In genomic region chr3:15315003-15315402, GRCh38 we compare ENCODE assay signal across 13 cellular contexts. TPM values are rescaled to one million over a fixed set of nuclear protein-coding genes. Genes with fewer than 3 reads are reported as not detected.
DNase-seq lines count a peak whose midpoint lies in the region; ATAC-seq and TF ChIP-seq lines count a peak whose summit lies in the region.
"Had no signal": no experiment of that assay in that cellular context is flagged by ENCODE, and none has a peak within 500 bp of the region (broad histone marks: within the 10 kb centered on the region; RNA-seq: fewer than 3 reads in every experiment).

No MANE protein-coding gene starts in this region.

- no peaks in the 10 kb centered on the region for H3K9me3 ChIP-seq in BLaER1 treated with 17β-estradiol and CSF1 and Interleukin-3, amounts not matched to agents 10 nM and 100 nM (replicated peaks in 1 of 11)
- H3K9me3 ChIP-seq in Loucy (ENCODE audit: insufficient read depth, low read depth, low read length): no peaks in the 10 kb centered on the region
- H3K9me3 ChIP-seq in osteoblast (ENCODE audit: low read depth, low read length): no peaks in the 10 kb centered on the region
- H3K9me3 ChIP-seq: ovary had no signal

- peaks cover 0 to 20% (median 0%) of the 10 kb centered on the region in 11 experiments; a peak in 2 of 22 replicates for H3K36me3 ChIP-seq in BLaER1 treated with 17β-estradiol and CSF1 and Interleukin-3, amounts not matched to agents 10 nM and 100 nM
- no peaks in the 10 kb centered on the region for H3K36me3 ChIP-seq in Loucy (ENCODE audit: insufficient read depth, low read length)
- H3K36me3 ChIP-seq in osteoblast (ENCODE audit: insufficient read depth, low read length): no peaks in the 10 kb centered on the region
- H3K36me3 ChIP-seq: ovary had no signal

- peak overlapping the region; percentile 69 to 86 (median 81) for H3K4me2 ChIP-seq in BLaER1 treated with 17β-estradiol and CSF1 and Interleukin-3, amounts not matched to agents 10 nM and 100 nM
- peak overlapping the region; percentile 48 for H3K4me2 ChIP-seq in Loucy (ENCODE audit: low read depth, low read length, poor library complexity, severe bottlenecking)
- peak overlapping the region; percentile 31 for H3K4me2 ChIP-seq in osteoblast (ENCODE audit: insufficient read depth, low read length)

- H3K4me3 Mint-ChIP-seq in central memory CD8-positive, alpha-beta T cell: no peak overlapping the region

- no peaks in the 10 kb centered on the region for H3K9me2 ChIP-seq in Loucy (replicated peaks; ENCODE audit: low read depth, low read length)

- peak overlapping the region in 5 of 11 experiments; percentile 2 to 36 (median 31); a peak in 4 of 22 replicates for H3K9ac ChIP-seq in BLaER1 treated with 17β-estradiol and CSF1 and Interleukin-3, amounts not matched to agents 10 nM and 100 nM
- H3K9ac ChIP-seq in Loucy (ENCODE audit: low read depth, low read length, poor library complexity, severe bottlenecking): peak overlapping the region; percentile 62

- peaks cover 52% of the 10 kb centered on the region for H3K4me1 Mint-ChIP-seq in central memory CD8-positive, alpha-beta T cell

- no peak for ATAC-seq in central memory CD8-positive, alpha-beta T cell (replicated peaks; ENCODE audit: extremely low read depth, poor library complexity, severe bottlenecking)

- no peaks in the 10 kb centered on the region for H3K9me3 Mint-ChIP-seq in central memory CD8-positive, alpha-beta T cell

- H3K4me3 ChIP-seq in BLaER1 treated with 17β-estradiol and CSF1 and Interleukin-3, amounts not matched to agents 10 nM and 100 nM: no peak overlapping the region
- H3K4me3 ChIP-seq in Loucy (ENCODE audit: low read length, poor library complexity, severe bottlenecking): no peak overlapping the region
- no peak overlapping the region for H3K4me3 ChIP-seq in osteoblast (ENCODE audit: insufficient read depth, low read length)
- H3K4me3 ChIP-seq: dorsolateral prefrontal cortex, ovary had no signal

- no peaks in the 10 kb centered on the region for H3K27me3 Mint-ChIP-seq in central memory CD8-positive, alpha-beta T cell

- peaks cover 6% of the 10 kb centered on the region for H3K36me3 Mint-ChIP-seq in central memory CD8-positive, alpha-beta T cell (ENCODE audit: insufficient read depth)

- no peak for DNase-seq in central memory CD8-positive, alpha-beta T cell (ENCODE audit: low spot score in 2 of 2)
- DNase-seq in osteoblast (ENCODE audit: insufficient read length, low spot score, missing footprints) (peak; percentile 82), medulla oblongata (ENCODE audit: extremely low spot score) (no peak), inferior parietal cortex (ENCODE audit: extremely low spot score) (no peak), RKO (ENCODE audit: low spot score) (no peak), COLO829 (ENCODE audit: low spot score) (no peak)
- DNase-seq: DMS79 treated with DMSO at 0.1 percent for 48 hours, dorsolateral prefrontal cortex, NCI-H2171 treated with DMSO at 0.1 percent for 48 hours, ovary, SW 1271 had no signal

- TF ChIP-seq CTCF in Loucy (conservative IDR thresholded peaks at IDR 0.05; ENCODE audit: low read length): no peak
- no peak for TF ChIP-seq CTCF in osteoblast (IDR thresholded peaks at IDR 0.05; ENCODE audit: extremely low read depth, low read depth, low read length)

- no peaks in the 10 kb centered on the region for H3F3A ChIP-seq in Loucy (ENCODE audit: low read depth)

- H3K27me3 ChIP-seq in BLaER1 treated with 17β-estradiol and CSF1 and Interleukin-3, amounts not matched to agents 10 nM and 100 nM: no peaks in the 10 kb centered on the region
- H3K27me3 ChIP-seq in Loucy (ENCODE audit: insufficient read depth, low read length, poor library complexity, severe bottlenecking): no peaks in the 10 kb centered on the region
- H3K27me3 ChIP-seq in osteoblast (ENCODE audit: insufficient read depth, low read length): no peaks in the 10 kb centered on the region
- H3K27me3 ChIP-seq: dorsolateral prefrontal cortex, ovary had no signal

- peaks cover 32 to 89% (median 60%) of the 10 kb centered on the region in 10 experiments for H3K4me1 ChIP-seq in BLaER1 treated with 17β-estradiol and CSF1 and Interleukin-3, amounts not matched to agents 10 nM and 100 nM
- peaks cover 78% of the 10 kb centered on the region for H3K4me1 ChIP-seq in Loucy (ENCODE audit: insufficient read depth, low read length, poor library complexity, severe bottlenecking)
- H3K4me1 ChIP-seq in osteoblast (ENCODE audit: insufficient read depth, low read length): peaks cover 67% of the 10 kb centered on the region

- H2AFZ ChIP-seq in Loucy (ENCODE audit: low read length): no peak overlapping the region
- no peak overlapping the region for H2AFZ ChIP-seq in osteoblast (ENCODE audit: low read length)

- H4K20me1 ChIP-seq in BLaER1 treated with 17β-estradiol and CSF1 and Interleukin-3, amounts not matched to agents 10 nM and 100 nM: peaks cover 0 to 23% (median 0%) of the 10 kb centered on the region in 11 experiments; a peak in 2 of 22 replicates
- H4K20me1 ChIP-seq in Loucy (ENCODE audit: insufficient read depth, low read length, poor library complexity, severe bottlenecking) (no peaks in the 10 kb centered on the region), osteoblast (ENCODE audit: insufficient read depth, low read length) (peaks cover 3% of the 10 kb centered on the region)

- H3K27ac Mint-ChIP-seq in central memory CD8-positive, alpha-beta T cell (ENCODE audit: low read depth): peak overlapping the region; percentile 84

- H3K79me2 ChIP-seq in Loucy (ENCODE audit: insufficient read depth, low read length) (peaks cover 63% of the 10 kb centered on the region; the same call in 1 of the 2 replicates), osteoblast (ENCODE audit: insufficient read depth, low read length) (peaks cover 62% of the 10 kb centered on the region)

- peak overlapping the region in 9 of 11 experiments; percentile 29 to 62 (median 52); a peak in 14 of 22 replicates for H3K27ac ChIP-seq in BLaER1 treated with 17β-estradiol and CSF1 and Interleukin-3, amounts not matched to agents 10 nM and 100 nM
- H3K27ac ChIP-seq in osteoblast (ENCODE audit: low read depth, low read length): peak overlapping the region; percentile 95

RNA-seq across cellular contexts. Expression of gene SH3BP5, which starts 17.4 kb away (rescaled TPM):
- 65.4 and 67.3 TPM in 2 replicates for total RNA-seq in osteoblast

Comparison
In these comparisons a context has a peak if more than half of its experiments do, and no peak if none do; other contexts are left out.
1. H3K4me2 ChIP-seq: peak in every context shown above with its lines; median percentile 81 in BLaER1 treated with 17β-estradiol and CSF1 and Interleukin-3, amounts not matched to agents 10 nM and 100 nM; 48 in Loucy; 31 in osteoblast.